11 cellular contexts compared by ENCODE assay signal in the genomic region with DNA sequence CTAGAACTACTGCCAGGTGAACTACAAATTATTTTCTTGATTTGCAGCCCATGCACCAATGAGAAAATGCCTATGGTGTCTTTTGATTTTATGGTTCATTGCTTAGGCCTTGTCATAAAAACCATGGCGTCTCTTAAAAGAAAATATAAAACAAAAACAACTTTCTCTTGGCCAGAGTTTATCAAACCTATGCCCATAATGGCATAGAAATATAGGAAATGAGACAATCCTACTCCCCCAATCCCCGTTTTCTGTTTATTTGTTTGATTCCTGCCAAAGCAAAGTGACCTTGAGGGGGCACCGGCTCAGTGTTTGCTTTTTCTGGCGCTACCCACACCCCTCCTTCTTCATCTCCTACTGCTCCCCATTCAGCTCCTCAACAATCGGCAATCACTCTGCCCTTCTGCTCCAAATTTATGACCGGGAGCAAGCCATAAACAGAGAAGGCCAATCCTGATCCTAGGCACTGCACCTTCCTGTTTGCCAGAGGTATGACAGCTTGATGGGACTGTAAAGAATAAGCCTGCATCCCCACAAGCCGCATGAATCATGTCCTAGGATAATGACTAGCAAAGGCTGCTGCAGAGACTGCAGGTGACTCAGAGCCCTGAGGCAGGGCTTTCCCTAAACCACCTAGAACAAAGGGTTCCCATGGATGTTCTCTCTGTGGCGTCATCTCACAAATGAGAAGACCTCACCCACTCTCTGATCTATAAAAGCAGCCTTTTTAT.
DNase-seq lines count a peak whose midpoint lies in the region; ATAC-seq and TF ChIP-seq lines count a peak whose summit lies in the region.
"Had no signal": no experiment of that assay in that cellular context is flagged by ENCODE, and none has a peak within 500 bp of the region (broad histone marks: within the 10 kb centered on the region; RNA-seq: fewer than 3 reads in every experiment).

No MANE protein-coding gene starts in this region.

- intact Hi-C loops in activated T-helper 2 cell treated with anti-CD3 and anti-CD28 coated beads, Interferon-gamma antibody, Interleukin-2, Interleukin-4, amounts not matched to agents 10 μg/mL and 5 μg/mL and 100 μg/mL, durations not matched to agents 14 hours and 24 hours and 36 hours (cut with micrococcal nuclease), result no loop called here

- peaks cover 3% of the 10 kb centered on the region for H3K36me3 Mint-ChIP-seq in chondrocyte (ENCODE audit: low read depth)
- H3K36me3 Mint-ChIP-seq in activated T-helper 2 cell treated with anti-CD3 and anti-CD28 coated beads, Interferon-gamma antibody, Interleukin-2, Interleukin-4, amounts not matched to agents 10 μg/mL and 5 μg/mL and 100 μg/mL, durations not matched to agents 14 hours and 24 hours and 36 hours (ENCODE audit: low read depth), result no peaks in the 10 kb centered on the region
- H3K36me3 Mint-ChIP-seq: CD4-positive, alpha-beta memory T cell had no signal

- ATAC-seq in GM21825 (IDR thresholded peaks at IDR 0.05; ENCODE audit: unreplicated experiment), result no peak

- peaks cover 4% of the 10 kb centered on the region for H3K4me1 Mint-ChIP-seq in chondrocyte (ENCODE audit: low read depth)
- H3K4me1 Mint-ChIP-seq in activated T-helper 2 cell treated with anti-CD3 and anti-CD28 coated beads, Interferon-gamma antibody, Interleukin-2, Interleukin-4, amounts not matched to agents 10 μg/mL and 5 μg/mL and 100 μg/mL, durations not matched to agents 14 hours and 24 hours and 36 hours (ENCODE audit: low read depth), result no peaks in the 10 kb centered on the region
- H3K4me1 Mint-ChIP-seq: CD4-positive, alpha-beta memory T cell had no signal

- in situ Hi-C loops in astrocyte of the spinal cord (cut with HindIII; ENCODE audit: low sequenced_read_pairs), result no loop called here

- no peaks in the 10 kb centered on the region for H3K36me3 ChIP-seq in kidney epithelial cell (ENCODE audit: control insufficient read depth, insufficient read depth, low read length)

- DNase-seq in AG08396 (ENCODE audit: low spot score) (peak; percentile 8), LoVo (ENCODE audit: low spot score) (peak; percentile 53), astrocyte of the spinal cord (ENCODE audit: low read depth, low spot score) (peak; percentile 95), kidney epithelial cell (ENCODE audit: low read depth) (peak; percentile 95), chondrocyte (ENCODE audit: low spot score) (no peak), 8988T (no peak)
- no peak for DNase-seq in activated T-helper 2 cell treated with anti-CD3 and anti-CD28 coated beads, Interferon-gamma antibody, Interleukin-2, Interleukin-4, amounts not matched to agents 10 μg/mL and 5 μg/mL and 100 μg/mL, durations not matched to agents 14 hours and 24 hours and 36 hours (ENCODE audit: low spot score)
- DNase-seq: CD4-positive, alpha-beta memory T cell; NCI-H524 had no signal

- H3K9me3 Mint-ChIP-seq in chondrocyte (ENCODE audit: low read depth), result peaks cover 10% of the 10 kb centered on the region
- H3K9me3 Mint-ChIP-seq in activated T-helper 2 cell treated with anti-CD3 and anti-CD28 coated beads, Interferon-gamma antibody, Interleukin-2, Interleukin-4, amounts not matched to agents 10 μg/mL and 5 μg/mL and 100 μg/mL, durations not matched to agents 14 hours and 24 hours and 36 hours, result peaks cover 11% of the 10 kb centered on the region

- no peak overlapping the region for H3K4me3 Mint-ChIP-seq in chondrocyte (ENCODE audit: unreplicated experiment)
- no peak overlapping the region for H3K4me3 Mint-ChIP-seq in activated T-helper 2 cell treated with anti-CD3 and anti-CD28 coated beads, Interferon-gamma antibody, Interleukin-2, Interleukin-4, amounts not matched to agents 10 μg/mL and 5 μg/mL and 100 μg/mL, durations not matched to agents 14 hours and 24 hours and 36 hours (ENCODE audit: low read depth)
- H3K4me3 Mint-ChIP-seq: CD4-positive, alpha-beta memory T cell; mesothelial cell of epicardium had no signal

- peaks cover 5% of the 10 kb centered on the region for H3K27me3 Mint-ChIP-seq in chondrocyte (ENCODE audit: low read depth)
- no peaks in the 10 kb centered on the region for H3K27me3 Mint-ChIP-seq in activated T-helper 2 cell treated with anti-CD3 and anti-CD28 coated beads, Interferon-gamma antibody, Interleukin-2, Interleukin-4, amounts not matched to agents 10 μg/mL and 5 μg/mL and 100 μg/mL, durations not matched to agents 14 hours and 24 hours and 36 hours (ENCODE audit: low read depth)
- H3K27me3 Mint-ChIP-seq: CD4-positive, alpha-beta memory T cell had no signal

- H3K27me3 ChIP-seq in kidney epithelial cell (ENCODE audit: control insufficient read depth, insufficient read depth, low read length), result no peaks in the 10 kb centered on the region

- H3K27ac Mint-ChIP-seq in chondrocyte (ENCODE audit: unreplicated experiment), result no peak overlapping the region
- H3K27ac Mint-ChIP-seq in activated T-helper 2 cell treated with anti-CD3 and anti-CD28 coated beads, Interferon-gamma antibody, Interleukin-2, Interleukin-4, amounts not matched to agents 10 μg/mL and 5 μg/mL and 100 μg/mL, durations not matched to agents 14 hours and 24 hours and 36 hours, result no peak overlapping the region
- H3K27ac Mint-ChIP-seq: CD4-positive, alpha-beta memory T cell; mesothelial cell of epicardium had no signal

- TF ChIP-seq CTCF in astrocyte of the spinal cord (IDR thresholded peaks at IDR 0.05; ENCODE audit: low read depth, low read length), result no peak
- no peak for TF ChIP-seq CTCF in kidney epithelial cell (IDR thresholded peaks at IDR 0.05; ENCODE audit: insufficient read depth, low read length, poor library complexity, severe bottlenecking)
- TF ChIP-seq CTCF in chondrocyte (IDR thresholded peaks at IDR 0.05), result no peak

- H3K4me3 ChIP-seq in astrocyte of the spinal cord (ENCODE audit: low read depth, low read length), result no peak overlapping the region
- H3K4me3 ChIP-seq in kidney epithelial cell (ENCODE audit: low read depth, low read length), result no peak overlapping the region

Comparison
In these comparisons a context has a peak if more than half of its experiments do, and no peak if none do; other contexts are left out.
1. DNase-seq: peak in AG08396 (single experiment), LoVo (single experiment), astrocyte of the spinal cord (single experiment) and kidney epithelial cell (single experiment); none in chondrocyte (single experiment), 8988T (single experiment) and activated T-helper 2 cell treated with anti-CD3 and anti-CD28 coated beads, Interferon-gamma antibody, Interleukin-2, Interleukin-4, amounts not matched to agents 10 μg/mL and 5 μg/mL and 100 μg/mL, durations not matched to agents 14 hours and 24 hours and 36 hours (single experiment).